ENCODE assay signal across 25 cellular contexts in genomic region chr2:47561906-47562305, GRCh38. TPM values are rescaled to one million over a fixed set of nuclear protein-coding genes. Genes with fewer than 3 reads are reported as not detected.
A peak's percentile ranks its signal among the peaks of the same experiment; 100 is the strongest.
DNase-seq lines count a peak whose midpoint lies in the region; ATAC-seq and TF ChIP-seq lines count a peak whose summit lies in the region.
"Had no signal": no experiment of that assay in that cellular context is flagged by ENCODE, and none has a peak within 500 bp of the region (broad histone marks: within the 10 kb centered on the region; RNA-seq: fewer than 3 reads in every experiment).

No MANE protein-coding gene starts in this region.

- no peak overlapping the region for H3K23ac ChIP-seq in mesendoderm (ENCODE audit: low read length)

- peaks cover 6% of the 10 kb centered on the region for H3K79me1 ChIP-seq in mesendoderm (ENCODE audit: low read length)

- no peaks in the 10 kb centered on the region for H3K36me3 ChIP-seq in mesendoderm (ENCODE audit: control insufficient read depth, insufficient read depth, low read length)

- DNase-seq in RPMI8226 (peak; percentile 74), epithelial cell of esophagus (ENCODE audit: low read depth) (peak; percentile 75), mesendoderm (peak; percentile 66), SIG-M5 treated with dmso at 0.1 percent for 504 hours (lab: John Stamatoyannopoulos, UW; ENCODE audit: unreplicated experiment) (no peak), DMS53 treated with DMSO at 0.1 percent for 48 hours (lab: John Stamatoyannopoulos, UW; ENCODE audit: unreplicated experiment) (no peak), globus pallidus (ENCODE audit: low spot score) (no peak)
- DNase-seq: AML-193; Calu3; CD8-positive, alpha-beta memory T cell; DMS153; GF-D8; KBM-7; MV-4-11; NCI-H1694; NCI-H2081; NCI-H2171; NCI-H446; NCI-H526; OCI-M1; SHP77; SW 1271 had no signal

- H3K9ac ChIP-seq in mesendoderm (ENCODE audit: low read length) = no peak overlapping the region

- peak; percentile 28 for TF ChIP-seq RAD21 in Ishikawa (IDR thresholded peaks at IDR 0.05; ENCODE audit: low read depth)

- no peak overlapping the region for H2BK15ac ChIP-seq in mesendoderm (replicated peaks; ENCODE audit: low read depth)

- H3K18ac ChIP-seq in mesendoderm (ENCODE audit: low read length) = no peak overlapping the region

- H3K4me2 ChIP-seq in mesendoderm (ENCODE audit: low read length) = no peak overlapping the region

- no peak overlapping the region for H3K56ac ChIP-seq in mesendoderm (ENCODE audit: low read length)

- no peak for TF ChIP-seq EP300 in Ishikawa (IDR thresholded peaks at IDR 0.05; ENCODE audit: borderline replicate concordance)

- no peaks in the 10 kb centered on the region for H3K79me2 ChIP-seq in mesendoderm (ENCODE audit: control insufficient read depth, insufficient read depth, low read length)

- no peak overlapping the region for H2BK120ac ChIP-seq in mesendoderm (ENCODE audit: low read depth, low read length)

- no peaks in the 10 kb centered on the region for H3K4me1 ChIP-seq in mesendoderm (ENCODE audit: control insufficient read depth, low read depth, low read length)

- no peak overlapping the region for H3K4ac ChIP-seq in mesendoderm (ENCODE audit: low read depth, low read length)

- no peaks in the 10 kb centered on the region for H3K27me3 ChIP-seq in mesendoderm (ENCODE audit: insufficient read depth, low read length, poor library complexity)

- no peak for TF ChIP-seq CTCF in epithelial cell of esophagus (IDR thresholded peaks at IDR 0.05; ENCODE audit: insufficient read depth, low read depth, low read length, missing control alignments)

- no peak for ATAC-seq in HG03442 (IDR thresholded peaks at IDR 0.05; ENCODE audit: unreplicated experiment)

- no peak overlapping the region for H4K5ac ChIP-seq in mesendoderm (ENCODE audit: low read length)

- no peak overlapping the region for H4K8ac ChIP-seq in mesendoderm (ENCODE audit: low read depth, low read length)

- no peak overlapping the region for H2BK5ac ChIP-seq in mesendoderm (ENCODE audit: low read length)

- H3K4me3 ChIP-seq in epithelial cell of esophagus (ENCODE audit: low read length) = no peak overlapping the region
- no peak overlapping the region for H3K4me3 ChIP-seq in mesendoderm (ENCODE audit: low read length)
- H3K4me3 ChIP-seq: SK-N-MC had no signal

- no CpG with 5 or more reads among the region's 3 CpGs for WGBS in mesendoderm (ENCODE audit: extremely low coverage, insufficient coverage, low lambda C conversion rate)

- no peak overlapping the region for H3K27ac ChIP-seq in mesendoderm (ENCODE audit: low read depth, low read length)
- H3K27ac ChIP-seq: C4-2B, SK-N-MC had no signal

- no peak overlapping the region for H2AK5ac ChIP-seq in mesendoderm (ENCODE audit: low read length)

TF ChIP-seq in Ishikawa, 13 proteins besides CTCF, POLR2A, EP300 and RAD21:
- TF ChIP-seq TAF1 (IDR thresholded peaks at IDR 0.05; ENCODE audit: low read depth) (no peak), ZBTB7A (IDR thresholded peaks at IDR 0.05; ENCODE audit: low read depth) (no peak), USF1 (IDR thresholded peaks at IDR 0.05) (no peak), FOXM1 (IDR thresholded peaks at IDR 0.05; ENCODE audit: borderline replicate concordance, low read depth) (no peak), TCF12 (IDR thresholded peaks at IDR 0.05; ENCODE audit: low read depth) (no peak), CEBPB (IDR thresholded peaks at IDR 0.05) (no peak), MAX (IDR thresholded peaks at IDR 0.05) (no peak), TEAD4 (IDR thresholded peaks at IDR 0.05) (no peak), NFIC (IDR thresholded peaks at IDR 0.05) (no peak), CREB1 (IDR thresholded peaks at IDR 0.05; ENCODE audit: low read depth) (no peak), YY1 (IDR thresholded peaks at IDR 0.05; ENCODE audit: low read depth) (no peak)

RNA-seq across cellular contexts. Expression of gene KCNK12, which starts 8.9 kb away (rescaled TPM):
- 3.8 TPM for polyA plus RNA-seq in mesendoderm (2013, experiment 1 of 2)
- polyA plus RNA-seq in mesendoderm (2013, experiment 2 of 2) = 3.7 TPM

Comparison
In these comparisons a context has a peak if more than half of its experiments do, and no peak if none do; other contexts are left out.
1. DNase-seq: peak in RPMI8226 (single experiment), epithelial cell of esophagus (single experiment) and mesendoderm (single experiment); none in SIG-M5 treated with dmso at 0.1 percent for 504 hours (single experiment), DMS53 treated with DMSO at 0.1 percent for 48 hours (single experiment) and globus pallidus (single experiment).